ENCODE assay signal across 17 cellular contexts in the genomic region with DNA sequence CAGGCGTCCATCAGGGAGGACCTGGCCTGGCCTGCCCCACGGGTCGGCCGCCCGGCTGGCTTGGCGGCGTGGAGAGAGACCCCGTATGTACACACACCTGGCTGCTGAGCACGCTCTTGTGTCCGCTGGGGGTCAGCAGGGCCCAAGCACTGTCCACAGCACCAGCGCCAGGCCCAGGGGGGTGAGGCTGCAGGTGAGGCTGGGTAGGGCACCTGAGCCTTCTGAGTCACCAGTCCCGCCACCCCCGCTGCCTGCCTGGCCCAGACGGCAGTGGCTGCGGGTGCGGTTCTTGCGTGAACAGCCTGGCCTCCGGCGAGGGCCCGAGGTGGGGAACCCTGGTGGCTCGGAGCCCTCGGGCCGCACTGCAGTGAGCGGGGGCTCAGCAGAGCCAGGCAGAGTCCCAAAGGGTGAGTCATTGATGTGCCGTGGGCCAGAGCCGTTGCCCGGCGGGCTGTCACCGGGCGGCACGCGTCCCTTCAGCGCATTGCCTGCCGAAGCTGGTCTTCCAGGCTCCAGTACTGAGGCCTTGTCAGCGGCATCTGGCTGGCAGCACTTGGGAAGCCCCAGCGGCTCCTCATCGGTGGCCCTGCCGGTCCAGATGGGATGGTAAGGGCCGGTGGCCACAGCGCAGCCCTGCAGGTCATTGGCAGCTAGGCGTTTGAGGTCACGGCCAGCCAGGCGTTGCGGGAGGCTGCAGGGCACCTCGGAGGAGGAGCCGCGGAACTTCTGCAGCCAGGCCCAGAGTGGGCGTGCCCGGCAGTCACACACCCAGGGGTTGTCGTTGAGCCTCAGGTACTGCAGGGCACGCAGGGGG. TPM values are rescaled to one million over a fixed set of nuclear protein-coding genes. Genes with fewer than 3 reads are reported as not detected.
DNase-seq lines count a peak whose midpoint lies in the region; ATAC-seq and TF ChIP-seq lines count a peak whose summit lies in the region.
"Had no signal": no experiment of that assay in that cellular context is flagged by ENCODE, and none has a peak within 500 bp of the region (broad histone marks: within the 10 kb centered on the region; RNA-seq: fewer than 3 reads in every experiment).

No MANE protein-coding gene starts in this region.

- no peaks in the 10 kb centered on the region for H3K27me3 Mint-ChIP-seq in naive thymus-derived CD8-positive, alpha-beta T cell
- no peaks in the 10 kb centered on the region for H3K27me3 Mint-ChIP-seq in osteocyte (ENCODE audit: unreplicated experiment)
- H3K27me3 Mint-ChIP-seq: activated B cell treated with CpG ODN at 0.5 μM for 24 hours had no signal

- H3K4me1 Mint-ChIP-seq in naive thymus-derived CD8-positive, alpha-beta T cell = peaks cover 28 to 65% (median 59%) of the 10 kb centered on the region in 4 donors
- peaks cover 20% of the 10 kb centered on the region for H3K4me1 Mint-ChIP-seq in osteocyte (ENCODE audit: unreplicated experiment)

- intact Hi-C loops in dorsolateral prefrontal cortex (cut with DNase I) (loop anchor here in 1 of 2 donors (2.0 kb wide), 1 partner anchor 29 kb away; no protein-coding TSS in a partner anchor), upper lobe of right lung (cut with DNase I) (no loop called here), testis (cut with DNase I; ENCODE audit: low total_unique reads) (no loop called here)

- TF ChIP-seq CTCF in dorsolateral prefrontal cortex (IDR thresholded peaks at IDR 0.05 in 54 of 56, conservative IDR thresholded peaks at IDR 0.05 in 2 of 56; ENCODE audit: low read depth in 1 of 56, partially characterized antibody in 56 of 56) (peak in 2 of 56 donors; percentile 18), osteocyte (IDR thresholded peaks at IDR 0.05) (no peak), upper lobe of right lung (IDR thresholded peaks at IDR 0.05) (no peak), testis (IDR thresholded peaks at IDR 0.05) (no peak)

- H3K4me2 ChIP-seq in BLaER1 treated with 17β-estradiol and CSF1 and Interleukin-3, amounts not matched to agents 10 nM and 100 nM = peak overlapping the region; percentile 85 to 100 (median 98); a peak in 21 of 22 replicates

- DNase-seq in dorsolateral prefrontal cortex (peak in 8 of 10 donors; percentile 41 to 88 (median 66)), osteocyte (ENCODE audit: extremely low spot score, unreplicated experiment) (no peak), upper lobe of right lung (no peak), testis (no peak), NCI-H2107 treated with DMSO at 0.1 percent for 48 hours (lab: John Stamatoyannopoulos, UW; ENCODE audit: unreplicated experiment) (no peak)
- no peak for DNase-seq in naive thymus-derived CD8-positive, alpha-beta T cell
- DNase-seq: activated B cell treated with CpG ODN at 0.5 μM for 24 hours; AML-193; DND-41; IMR-90; mammary epithelial cell; stimulated activated CD8-positive, alpha-beta memory T cell treated with anti-CD3 and anti-CD28 coated beads, Interleukin-4, amount 100 ng/mL, for 48 hours had no signal

- H3K4me3 ChIP-seq in BLaER1 treated with 17β-estradiol and CSF1 and Interleukin-3, amounts not matched to agents 10 nM and 100 nM = peak overlapping the region in 1 of 10 experiments; percentile 3; a peak in 1 of 20 replicates
- H3K4me3 ChIP-seq in dorsolateral prefrontal cortex (peak overlapping the region in 3 of 59 donors; percentile 5 to 19 (median 7)), upper lobe of right lung (no peak overlapping the region), testis (no peak overlapping the region)
- H3K4me3 ChIP-seq: GM12878 had no signal

- peaks cover 0 to 20% (median 0%) of the 10 kb centered on the region in 11 experiments; a peak in 6 of 22 replicates for H4K20me1 ChIP-seq in BLaER1 treated with 17β-estradiol and CSF1 and Interleukin-3, amounts not matched to agents 10 nM and 100 nM

- H3K27ac ChIP-seq in BLaER1 treated with 17β-estradiol and CSF1 and Interleukin-3, amounts not matched to agents 10 nM and 100 nM = peak overlapping the region in 8 of 11 experiments; percentile 7 to 94 (median 82); a peak in 14 of 22 replicates
- H3K27ac ChIP-seq in KOPT-K1 (ENCODE audit: low read depth, low read length, poor library complexity, severe bottlenecking) (peak overlapping the region; percentile 99), dorsolateral prefrontal cortex (peak overlapping the region; percentile 37 to 97 (median 89)), upper lobe of right lung (no peak overlapping the region), testis (no peak overlapping the region)

- no peak for TF ChIP-seq POLR2A in testis (IDR thresholded peaks at IDR 0.05)

- no peaks in the 10 kb centered on the region for H3K27me3 ChIP-seq in BLaER1 treated with 17β-estradiol and CSF1 and Interleukin-3, amounts not matched to agents 10 nM and 100 nM
- H3K27me3 ChIP-seq in dorsolateral prefrontal cortex = no peaks in the 10 kb centered on the region
- no peaks in the 10 kb centered on the region for H3K27me3 ChIP-seq in upper lobe of right lung
- H3K27me3 ChIP-seq in testis = no peaks in the 10 kb centered on the region

- no peaks in the 10 kb centered on the region for H3K36me3 Mint-ChIP-seq in naive thymus-derived CD8-positive, alpha-beta T cell
- no peaks in the 10 kb centered on the region for H3K36me3 Mint-ChIP-seq in osteocyte (ENCODE audit: unreplicated experiment)

- ATAC-seq in naive thymus-derived CD8-positive, alpha-beta T cell = peak in 1 of 2 donors; percentile 1
- no peak for ATAC-seq in upper lobe of right lung
- ATAC-seq: GM12878, SK-N-SH treated with all-trans-retinoic acid at 6 μM for 48 hours had no signal

- peaks cover 0 to 19% (median 0%) of the 10 kb centered on the region in 11 experiments; a peak in 9 of 22 replicates for H3K36me3 ChIP-seq in BLaER1 treated with 17β-estradiol and CSF1 and Interleukin-3, amounts not matched to agents 10 nM and 100 nM
- H3K36me3 ChIP-seq in KOPT-K1 (ENCODE audit: insufficient read depth, low read length) (no peaks in the 10 kb centered on the region), upper lobe of right lung (no peaks in the 10 kb centered on the region), testis (ENCODE audit: low read depth, missing control alignments) (no peaks in the 10 kb centered on the region)

- H3K9ac ChIP-seq in BLaER1 treated with 17β-estradiol and CSF1 and Interleukin-3, amounts not matched to agents 10 nM and 100 nM = peak overlapping the region in 8 of 11 experiments; percentile 70 to 85 (median 77); a peak in 14 of 22 replicates

- H3K4me3 Mint-ChIP-seq in naive thymus-derived CD8-positive, alpha-beta T cell = peak overlapping the region; percentile 67 to 92 (median 81)
- no peak overlapping the region for H3K4me3 Mint-ChIP-seq in osteocyte (ENCODE audit: unreplicated experiment)
- H3K4me3 Mint-ChIP-seq: activated B cell treated with CpG ODN at 0.5 μM for 24 hours had no signal

- peaks cover 99 to 100% (median 100%) of the 10 kb centered on the region in 10 experiments for H3K4me1 ChIP-seq in BLaER1 treated with 17β-estradiol and CSF1 and Interleukin-3, amounts not matched to agents 10 nM and 100 nM
- peaks cover 34% of the 10 kb centered on the region for H3K4me1 ChIP-seq in upper lobe of right lung
- peaks cover 30% of the 10 kb centered on the region for H3K4me1 ChIP-seq in testis

- no peaks in the 10 kb centered on the region for H3K9me3 ChIP-seq in BLaER1 treated with 17β-estradiol and CSF1 and Interleukin-3, amounts not matched to agents 10 nM and 100 nM (replicated peaks in 1 of 11)
- H3K9me3 ChIP-seq in KOPT-K1 (ENCODE audit: insufficient read depth, low read length, poor library complexity, severe bottlenecking) (no peaks in the 10 kb centered on the region), upper lobe of right lung (no peaks in the 10 kb centered on the region), testis (no peaks in the 10 kb centered on the region)

- H3K27ac Mint-ChIP-seq in naive thymus-derived CD8-positive, alpha-beta T cell = peak overlapping the region in 9 of 10 donors; percentile 91 to 99 (median 97)
- H3K27ac Mint-ChIP-seq in osteocyte (ENCODE audit: unreplicated experiment) = no peak overlapping the region
- H3K27ac Mint-ChIP-seq: activated B cell treated with CpG ODN at 0.5 μM for 24 hours had no signal

- H3K9me3 Mint-ChIP-seq in naive thymus-derived CD8-positive, alpha-beta T cell = no peaks in the 10 kb centered on the region
- no peaks in the 10 kb centered on the region for H3K9me3 Mint-ChIP-seq in osteocyte (ENCODE audit: unreplicated experiment)
- H3K9me3 Mint-ChIP-seq: activated B cell treated with CpG ODN at 0.5 μM for 24 hours had no signal

- 93 to 95% methylated on average over 13 to 49 of the region's 51 CpGs for WGBS in testis, 2 donors

- POLR2A ChIA-PET in naive thymus-derived CD8-positive, alpha-beta T cell (lab: Charles Lee) = interaction anchor here (1.2 kb wide), 1 partner anchor 12 kb away, joined by 3 read pairs; no protein-coding TSS in a partner anchor

RNA-seq across cellular contexts. Expression of a gene that starts 26.3 kb away (rescaled TPM):
- total RNA-seq in dorsolateral prefrontal cortex (10 to 100 TPM; 14.5 to 68.2 (median 38.9) TPM), osteocyte (1.5 and 2.1 TPM in 2 replicates), upper lobe of right lung (9.8 TPM), testis (1 to 10 TPM; 5.1 to 6.1 TPM)
- total RNA-seq in naive thymus-derived CD8-positive, alpha-beta T cell = 1 to 10 TPM; 5.0 to 5.1 TPM
- polyA plus RNA-seq in naive thymus-derived CD8-positive, alpha-beta T cell = 1 to 10 TPM; 4.3 to 5.6 (median 4.7) TPM
- 2.1 TPM for polyA plus RNA-seq in testis (ENCODE audit: insufficient read depth, low read depth, low replicate concordance)
- total RNA-seq: activated B cell treated with CpG ODN at 0.5 μM for 24 hours, OCI-LY7 had no signal

Comparison
In these comparisons a context has a peak if more than half of its experiments do, and no peak if none do; other contexts are left out.
1. H3K27ac ChIP-seq: peak in BLaER1 treated with 17β-estradiol and CSF1 and Interleukin-3, amounts not matched to agents 10 nM and 100 nM (8 of 11), KOPT-K1 (single experiment) and dorsolateral prefrontal cortex (59 of 59); none in upper lobe of right lung (single experiment) and testis (0 of 2).
2. DNase-seq: peak in dorsolateral prefrontal cortex (8 of 10); none in naive thymus-derived CD8-positive, alpha-beta T cell (0 of 10), osteocyte (single experiment), upper lobe of right lung (single experiment), testis (single experiment) and NCI-H2107 treated with DMSO at 0.1 percent for 48 hours (single experiment).